In genomic region chr6:132797975-132798819, GRCh38 we compare ENCODE assay signal across 8 cellular contexts. TPM values are rescaled to one million over a fixed set of nuclear protein-coding genes. Genes with fewer than 3 reads are reported as not detected.
DNase-seq lines count a peak whose midpoint lies in the region; ATAC-seq and TF ChIP-seq lines count a peak whose summit lies in the region.

TSS of gene SLC18B1 (minus strand) at chr6:132798637. CDS start at chr6:132798456, 181 bp downstream.

- H3K4me2 ChIP-seq in GM23338 = peak within 1 kb of the TSS; percentile 80

- H3F3A ChIP-seq in GM23338 (replicated peaks; ENCODE audit: low read depth) = no peaks in the 10 kb centered on the region

- H3K27me3 ChIP-seq in GM23338 (ENCODE audit: insufficient read depth) = no peaks in the 10 kb centered on the region
- no peaks in the 10 kb centered on the region for H3K27me3 ChIP-seq in dorsolateral prefrontal cortex
- H3K27me3 ChIP-seq in left lung = no peaks in the 10 kb centered on the region

- peak; percentile 55 for DNase-seq in GM12865 (ENCODE audit: low read depth)
- peak; percentile 84 for DNase-seq in GM23338 (ENCODE audit: low spot score)
- DNase-seq in Kasumi-1 (lab: John Stamatoyannopoulos, UW) = peak; percentile 9 to 71
- DNase-seq in activated CD4-positive, alpha-beta T cell treated with anti-CD3 and anti-CD28 coated beads for 48 hours = peak; percentile 71
- DNase-seq in dorsolateral prefrontal cortex = peak; percentile 43 to 80 (median 68)
- DNase-seq in left lung = peak; percentile 76 to 92
- peak; percentile 49 to 54 for DNase-seq in stimulated activated CD4-positive, alpha-beta T cell treated with anti-CD3 and anti-CD28 coated beads, Interleukin-4, amount 100 ng/mL, for 4 hours
- no peak for DNase-seq in DMS79 treated with DMSO at 0.1 percent for 48 hours (lab: John Stamatoyannopoulos, UW)

- TF ChIP-seq CTCF in GM12865 (IDR thresholded peaks at IDR 0.05; ENCODE audit: insufficient read depth, low read depth, low read length, missing control alignments) = no peak
- no peak for TF ChIP-seq CTCF in GM23338 (conservative IDR thresholded peaks at IDR 0.05; ENCODE audit: low read depth in 2 of 2)
- peak in 1 of 56 donors; percentile 16 for TF ChIP-seq CTCF in dorsolateral prefrontal cortex (IDR thresholded peaks at IDR 0.05 in 54 of 56, conservative IDR thresholded peaks at IDR 0.05 in 2 of 56; ENCODE audit: low read depth in 1 of 56, partially characterized antibody in 56 of 56)
- TF ChIP-seq CTCF in left lung (IDR thresholded peaks at IDR 0.05) = no peak

- H3K79me2 ChIP-seq in GM23338 (replicated peaks; ENCODE audit: insufficient read depth) = peaks cover 13% of the 10 kb centered on the region; the same call in 1 of the 2 replicates

- H3K4me1 Mint-ChIP-seq in GM23338 = peaks cover 2% of the 10 kb centered on the region; the same call in 2 of the 3 replicates

- H3K9me3 ChIP-seq in left lung = no peaks in the 10 kb centered on the region

- H2AFZ ChIP-seq in GM23338 = peak within 1 kb of the TSS; percentile 70

- H4K20me1 ChIP-seq in GM23338 (replicated peaks; ENCODE audit: insufficient read depth) = no peaks in the 10 kb centered on the region

- peak within 1 kb of the TSS; percentile 86 for H3K4me3 Mint-ChIP-seq in GM23338

- H3K36me3 Mint-ChIP-seq in GM23338 (ENCODE audit: low read depth) = peaks cover 22% of the 10 kb centered on the region

- H3K9me2 ChIP-seq in GM23338 (ENCODE audit: insufficient read depth) = no peaks in the 10 kb centered on the region

- H3K36me3 ChIP-seq in GM23338 (ENCODE audit: insufficient read depth) (0 out of 2 replicates have a peak, but pooled peaks cover 9% of the 10 kb centered on the region), left lung (no peaks in the 10 kb centered on the region)

- intact Hi-C loops in dorsolateral prefrontal cortex (cut with DNase I) (loop anchor here (5.0 to 10.0 kb wide), 2 partner anchors 263 to 271 kb away; partner anchors contain the start of gene TAAR9 (in 1 of the 2)), left lung (cut with DNase I) (no loop called here)

- H3K27ac Mint-ChIP-seq in GM23338 = peak within 1 kb of the TSS; percentile 60; the same call in 1 of the 2 replicates

- H3K9me3 Mint-ChIP-seq in GM23338 = no peaks in the 10 kb centered on the region

- H3K4me3 ChIP-seq in GM12865 (ENCODE audit: low read depth, low read length) (peak within 1 kb of the TSS; percentile 81), GM23338 (peak within 1 kb of the TSS; percentile 62), dorsolateral prefrontal cortex (peak within 1 kb of the TSS in 38 of 59 donors; percentile 60 to 92 (median 77)), left lung (peak within 1 kb of the TSS; percentile 71 to 84)

- ATAC-seq in GM23338 (peak; percentile 96), left lung (peak; percentile 91)

- H3K27me3 Mint-ChIP-seq in GM23338 (ENCODE audit: insufficient read depth, low read depth, poor library complexity) = peaks cover 3% of the 10 kb centered on the region

- H3K27ac ChIP-seq in GM23338 (ENCODE audit: low read depth) (no peak within 1 kb of the TSS; the same call in 1 of the 2 replicates), dorsolateral prefrontal cortex (peak within 1 kb of the TSS in 29 of 59 donors; percentile 1 to 92 (median 80)), left lung (peak within 1 kb of the TSS in 1 of 2 donors; percentile 84)

- peaks cover 5% of the 10 kb centered on the region; the same call in 1 of the 2 replicates for H3K4me1 ChIP-seq in GM23338 (ENCODE audit: insufficient read depth)
- peaks cover 0 to 11% of the 10 kb centered on the region in 2 donors for H3K4me1 ChIP-seq in left lung

TF ChIP-seq in GM23338, 12 proteins besides CTCF, POLR2A, EP300 and RAD21:
- peak; percentile 86 for TF ChIP-seq POLR2AphosphoS5 (IDR thresholded peaks at IDR 0.05; ENCODE audit: low read depth)
- no peak for TF ChIP-seq CREB1 (CRISPR knock-in tag; IDR thresholded peaks at IDR 0.05; ENCODE audit: low read depth)
TF ChIP-seq in GM23338: peak in this region for 1.

RNA-seq across cellular contexts. Expression of gene SLC18B1, which starts in this region (rescaled TPM):
- 37.4 and 38.8 TPM in 2 replicates for total RNA-seq in GM23338 (2014; rRNA removed; shearing (Covaris generic))
- polyA plus RNA-seq in GM23338 (2016; fragmentation: Nextera tagmentation; extraction: Ambion mirVana) = 22.0 and 26.4 TPM in 2 replicates
- total RNA-seq in dorsolateral prefrontal cortex (10 to 100 TPM; 13.0 to 66.4 (median 29.6) TPM), left lung (10 to 100 TPM; 10.8 to 15.0 TPM)

Comparison
In these comparisons a context has a peak if more than half of its experiments do, and no peak if none do; other contexts are left out.
1. intact Hi-C loops: an anchor here in dorsolateral prefrontal cortex (5.0 to 10.0 kb wide); none called in left lung.